Comparison of ENCODE assay signal across 8 cellular contexts in genomic region chr12:132909030-132909368, GRCh38. TPM values are rescaled to one million over a fixed set of nuclear protein-coding genes. Genes with fewer than 3 reads are reported as not detected.
DNase-seq lines count a peak whose midpoint lies in the region; ATAC-seq and TF ChIP-seq lines count a peak whose summit lies in the region.

No MANE protein-coding gene starts in this region.

- no peaks in the 10 kb centered on the region for H3K27me3 Mint-ChIP-seq in chondrocyte (ENCODE audit: low read depth)

- no peak for DNase-seq in chondrocyte (ENCODE audit: low spot score)
- no peak for DNase-seq in islet precursor cell
- no peak for DNase-seq in NCI-H2107 treated with DMSO at 0.1 percent for 48 hours (lab: John Stamatoyannopoulos, UW; ENCODE audit: unreplicated experiment)
- no peak for DNase-seq in AML-193 (lab: John Stamatoyannopoulos, UW)

- H2AFZ ChIP-seq in ACC112 (ENCODE audit: low read length, unreplicated experiment), result peak overlapping the region; percentile 65

- peak overlapping the region; percentile 89 for H3K4me3 Mint-ChIP-seq in chondrocyte (ENCODE audit: unreplicated experiment)

- ATAC-seq in HG03095 (IDR thresholded peaks at IDR 0.05; ENCODE audit: unreplicated experiment), result peak; percentile 2
- ATAC-seq in HG03342 (IDR thresholded peaks at IDR 0.05; ENCODE audit: unreplicated experiment), result no peak

- no peaks in the 10 kb centered on the region for H3K79me2 ChIP-seq in ACC112 (ENCODE audit: control insufficient read depth, insufficient read depth, low read length, unreplicated experiment)

- H3K4me1 ChIP-seq in ACC112 (ENCODE audit: control insufficient read depth, insufficient read depth, low read length, unreplicated experiment), result peaks cover 3% of the 10 kb centered on the region
- peaks cover 5% of the 10 kb centered on the region for H3K4me1 ChIP-seq in mucosa of stomach (ENCODE audit: control insufficient read depth, insufficient read depth, low read length)

- TF ChIP-seq CTCF in chondrocyte (IDR thresholded peaks at IDR 0.05), result no peak

- peaks cover 16% of the 10 kb centered on the region for H3K36me3 Mint-ChIP-seq in chondrocyte (ENCODE audit: low read depth)

- peak overlapping the region; percentile 97 for H3K27ac Mint-ChIP-seq in chondrocyte (ENCODE audit: unreplicated experiment)

- no peaks in the 10 kb centered on the region for H3K4me1 Mint-ChIP-seq in chondrocyte (ENCODE audit: low read depth)

- H3K9me3 Mint-ChIP-seq in chondrocyte (ENCODE audit: low read depth), result peaks cover 24% of the 10 kb centered on the region

- H3K27ac ChIP-seq in ACC112 (ENCODE audit: low read depth, low read length), result peak overlapping the region; percentile 77

- H3K4me3 ChIP-seq in ACC112 (ENCODE audit: low read depth, low read length) (peak overlapping the region; percentile 83), mucosa of stomach (ENCODE audit: low read length) (peak overlapping the region; percentile 56)

- no peaks in the 10 kb centered on the region for H3K9me3 ChIP-seq in mucosa of stomach (ENCODE audit: control insufficient read depth, low read length)

- H3K27me3 ChIP-seq in ACC112 (ENCODE audit: insufficient read depth, low read length) (no peaks in the 10 kb centered on the region), mucosa of stomach (ENCODE audit: control insufficient read depth, insufficient read depth, low read length) (peaks cover 14% of the 10 kb centered on the region)

- no peaks in the 10 kb centered on the region for H3K36me3 ChIP-seq in ACC112 (ENCODE audit: insufficient read depth, low read length)
- no peaks in the 10 kb centered on the region for H3K36me3 ChIP-seq in mucosa of stomach (ENCODE audit: control insufficient read depth, insufficient read depth, low read length)

- H3K9ac ChIP-seq in mucosa of stomach (ENCODE audit: low read length), result peak overlapping the region; percentile 72

RNA-seq across cellular contexts. Expression of gene CHFR, which starts 21.6 kb away (rescaled TPM):
- total RNA-seq in chondrocyte, result 49.6 to 58.9 TPM (median 56.2 TPM) in 3 replicates

RNA-seq across cellular contexts. Expression of gene ZNF605, which starts 47.1 kb away (rescaled TPM):
- total RNA-seq in chondrocyte, result 17.1 to 26.3 TPM (median 18.1 TPM) in 3 replicates
